32 cellular contexts compared by ENCODE assay signal in the genomic region with DNA sequence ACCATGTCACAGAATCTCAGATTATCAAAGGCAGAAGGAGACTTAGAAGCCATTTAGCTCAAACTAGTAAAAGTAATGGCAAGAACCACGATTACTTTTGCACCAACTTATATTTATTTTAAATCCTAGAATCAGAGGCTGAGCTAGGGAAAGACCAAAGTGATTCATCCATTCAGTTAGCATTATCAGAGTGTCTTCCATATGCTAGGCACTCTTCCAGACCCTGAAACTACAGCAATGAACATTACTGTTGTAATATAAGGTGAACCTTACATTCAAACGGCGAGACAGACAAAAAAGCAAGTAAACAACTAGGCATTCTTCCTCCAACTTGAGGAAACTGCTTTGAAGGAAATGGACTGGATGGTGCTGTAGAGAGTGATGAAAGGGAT. TPM values are rescaled to one million over a fixed set of nuclear protein-coding genes. Genes with fewer than 3 reads are reported as not detected.
A peak's percentile ranks its signal among the peaks of the same experiment; 100 is the strongest.
DNase-seq lines count a peak whose midpoint lies in the region; ATAC-seq, FAIRE-seq and TF ChIP-seq lines count a peak whose summit lies in the region.
"Had no signal": no experiment of that assay in that cellular context is flagged by ENCODE, and none has a peak within 500 bp of the region (broad histone marks: within the 10 kb centered on the region; RNA-seq: fewer than 3 reads in every experiment).

No MANE protein-coding gene starts in this region.

- DNase-seq in MCF 10A (ENCODE audit: unreplicated experiment), result peak; percentile 27
- no peak for DNase-seq in breast epithelium (ENCODE audit: low spot score in 2 of 2)
- no peak for DNase-seq in K562 (ENCODE audit: extremely low read depth in 1 of 4, low spot score in 3 of 4)
- peak; percentile 47 for DNase-seq in fibroblast of the aortic adventitia (ENCODE audit: low read depth)
- DNase-seq in activated CD4-positive, alpha-beta memory T cell treated with anti-CD3 and anti-CD28 coated beads, Interleukin-2, amount 10 ng/mL, durations not matched to agents 7 days and 5 days, result no peak
- no peak for DNase-seq in NCI-H82 treated with DMSO at 0.1 percent for 48 hours (lab: John Stamatoyannopoulos, UW; ENCODE audit: unreplicated experiment)
- DNase-seq in sigmoid colon, result no peak
- no peak for DNase-seq in HuH-7.5 (ENCODE audit: low spot score)
- DNase-seq: 8988T; activated CD4-positive, alpha-beta T cell treated with anti-CD3 and anti-CD28 coated beads, Interleukin-2, amount 10 ng/mL, durations not matched to agents 7 days and 5 days; activated CD8-positive, alpha-beta memory T cell treated with anti-CD3 and anti-CD28 coated beads, Interleukin-2, amount 10 ng/mL, durations not matched to agents 7 days and 5 days; activated naive CD4-positive, alpha-beta T cell treated with Interleukin-2 at 50 U/mL for 16 hours; activated T-cell treated with anti-CD3 and anti-CD28 coated beads, Interleukin-2, amount 50 U/mL, for 72 hours; BE2C; brain microvascular endothelial cell; effector CD8-positive, alpha-beta T cell; H7; left ventricle myocardium superior; midbrain; naive thymus-derived CD4-positive, alpha-beta T cell; NCI-H1105 treated with DMSO at 0.1 percent for 48 hours; NCI-H2029 treated with DMSO at 0.1 percent for 48 hours; NCI-H2227 treated with DMSO at 0.1 percent for 48 hours; nucleus accumbens; psoas muscle; stimulated activated naive CD4-positive, alpha-beta T cell treated with Interleukin-2 at 50 U/mL for 16 hours; SW 1271; T-helper 9 cell had no signal

- no peak overlapping the region for H3K9ac ChIP-seq in K562 (ENCODE audit: insufficient read depth in 1 of 2, low read depth in 2 of 2, low read length in 2 of 2)

- no peak for TF ChIP-seq POLR2A in breast epithelium (IDR thresholded peaks at IDR 0.05)
- no peak for TF ChIP-seq POLR2A in K562 (conservative IDR thresholded peaks at IDR 0.05)
- TF ChIP-seq POLR2A in sigmoid colon (IDR thresholded peaks at IDR 0.05), result no peak

- no peak overlapping the region for H3K4me2 ChIP-seq in K562 (ENCODE audit: insufficient read depth, low read length)

- H3K9me1 ChIP-seq in K562 (ENCODE audit: control insufficient read depth, insufficient read depth, low read length), result no peaks in the 10 kb centered on the region

- H3K9me3 ChIP-seq in breast epithelium, result no peaks in the 10 kb centered on the region
- no peaks in the 10 kb centered on the region for H3K9me3 ChIP-seq in K562 (replicated peaks; ENCODE audit: control insufficient read depth, insufficient read depth, low read depth, low read length)
- no peaks in the 10 kb centered on the region for H3K9me3 ChIP-seq in sigmoid colon
- H3K9me3 ChIP-seq: BE2C, psoas muscle had no signal

- H3K9me3 Mint-ChIP-seq in MCF 10A (ENCODE audit: unreplicated experiment), result no peaks in the 10 kb centered on the region
- no peaks in the 10 kb centered on the region for H3K9me3 Mint-ChIP-seq in activated CD4-positive, alpha-beta memory T cell treated with anti-CD3 and anti-CD28 coated beads, Interleukin-2, amount 10 ng/mL, durations not matched to agents 7 days and 5 days
- H3K9me3 Mint-ChIP-seq: activated CD4-positive, alpha-beta T cell treated with anti-CD3 and anti-CD28 coated beads, Interleukin-2, amount 10 ng/mL, durations not matched to agents 7 days and 5 days; activated T-cell treated with anti-CD3 and anti-CD28 coated beads, Interleukin-2, amount 50 U/mL, for 72 hours; naive thymus-derived CD4-positive, alpha-beta T cell; WTC11 had no signal

- intact Hi-C loops in MCF 10A (cut with micrococcal nuclease) (no loop called here), breast epithelium (cut with DNase I; ENCODE audit: low total_unique reads) (no loop called here), K562 (cut with micrococcal nuclease) (no loop called here), sigmoid colon (cut with DNase I) (no loop called here)

- no peaks in the 10 kb centered on the region for H3K27me3 Mint-ChIP-seq in MCF 10A (ENCODE audit: insufficient read depth, unreplicated experiment)
- H3K27me3 Mint-ChIP-seq in activated CD4-positive, alpha-beta memory T cell treated with anti-CD3 and anti-CD28 coated beads, Interleukin-2, amount 10 ng/mL, durations not matched to agents 7 days and 5 days, result peaks cover 23% of the 10 kb centered on the region

- no peaks in the 10 kb centered on the region for H3K36me3 ChIP-seq in breast epithelium
- H3K36me3 ChIP-seq in K562 (ENCODE audit: control insufficient read depth, insufficient read depth, low read length), result no peaks in the 10 kb centered on the region; the same call in 1 of the 3 replicates
- no peaks in the 10 kb centered on the region for H3K36me3 ChIP-seq in sigmoid colon
- H3K36me3 ChIP-seq: BE2C, brain microvascular endothelial cell had no signal

- POLR2A ChIA-PET in MCF 10A (lab: Yijun Ruan, JAX), result interaction anchor here (0.7 to 6.3 kb wide), 32 partner anchors 8 to 851 kb away, joined by 3 to 138 read pairs (median 4); partner anchors contain the start of genes HMGXB3, PDE6A, SLC26A2 and TIGD6
- POLR2A ChIA-PET in K562 (lab: Yijun Ruan, JAX), result interaction anchor here (1.1 to 2.0 kb wide), 4 partner anchors 9 to 45 kb away, joined by 3 to 5 read pairs (median 4); no protein-coding TSS in a partner anchor
- POLR2A ChIA-PET in activated CD4-positive, alpha-beta memory T cell treated with anti-CD3 and anti-CD28 coated beads, Interleukin-2, amount 10 ng/mL, durations not matched to agents 7 days and 5 days (lab: Charles Lee), result no interaction called here

- peak overlapping the region; percentile 4 for H3K4me3 Mint-ChIP-seq in MCF 10A (ENCODE audit: unreplicated experiment)
- no peak overlapping the region for H3K4me3 Mint-ChIP-seq in activated CD4-positive, alpha-beta memory T cell treated with anti-CD3 and anti-CD28 coated beads, Interleukin-2, amount 10 ng/mL, durations not matched to agents 7 days and 5 days
- H3K4me3 Mint-ChIP-seq: activated CD4-positive, alpha-beta T cell treated with anti-CD3 and anti-CD28 coated beads, Interleukin-2, amount 10 ng/mL, durations not matched to agents 7 days and 5 days; activated CD8-positive, alpha-beta memory T cell treated with anti-CD3 and anti-CD28 coated beads, Interleukin-2, amount 10 ng/mL, durations not matched to agents 7 days and 5 days; activated T-cell treated with anti-CD3 and anti-CD28 coated beads, Interleukin-2, amount 50 U/mL, for 72 hours; naive thymus-derived CD4-positive, alpha-beta T cell; WTC11 had no signal

- peaks cover 8% of the 10 kb centered on the region for H3K36me3 Mint-ChIP-seq in MCF 10A (ENCODE audit: insufficient read depth, unreplicated experiment)
- H3K36me3 Mint-ChIP-seq in activated CD4-positive, alpha-beta memory T cell treated with anti-CD3 and anti-CD28 coated beads, Interleukin-2, amount 10 ng/mL, durations not matched to agents 7 days and 5 days (ENCODE audit: low read depth), result no peaks in the 10 kb centered on the region
- H3K36me3 Mint-ChIP-seq: activated CD8-positive, alpha-beta memory T cell treated with anti-CD3 and anti-CD28 coated beads, Interleukin-2, amount 10 ng/mL, durations not matched to agents 7 days and 5 days; naive thymus-derived CD4-positive, alpha-beta T cell; WTC11 had no signal

- ATAC-seq in K562, result no peak
- ATAC-seq: activated CD8-positive, alpha-beta memory T cell treated with anti-CD3 and anti-CD28 coated beads, Interleukin-2, amount 10 ng/mL, durations not matched to agents 7 days and 5 days; activated T-cell treated with anti-CD3 and anti-CD28 coated beads, Interleukin-2, amount 50 U/mL, for 72 hours; naive thymus-derived CD4-positive, alpha-beta T cell; psoas muscle; Right ventricle myocardium inferior; WTC11 had no signal

- H3K4me1 Mint-ChIP-seq in MCF 10A (ENCODE audit: insufficient read depth, unreplicated experiment), result peaks cover 69% of the 10 kb centered on the region
- H3K4me1 Mint-ChIP-seq in activated CD4-positive, alpha-beta memory T cell treated with anti-CD3 and anti-CD28 coated beads, Interleukin-2, amount 10 ng/mL, durations not matched to agents 7 days and 5 days, result peaks cover 14% of the 10 kb centered on the region
- H3K4me1 Mint-ChIP-seq: activated CD4-positive, alpha-beta T cell treated with anti-CD3 and anti-CD28 coated beads, Interleukin-2, amount 10 ng/mL, durations not matched to agents 7 days and 5 days had no signal

- H3K79me2 ChIP-seq in K562 (ENCODE audit: control insufficient read depth, insufficient read depth, low read length), result no peaks in the 10 kb centered on the region

- H3K27ac Mint-ChIP-seq in MCF 10A (ENCODE audit: low read depth, unreplicated experiment), result peak overlapping the region; percentile 98
- no peak overlapping the region for H3K27ac Mint-ChIP-seq in activated CD4-positive, alpha-beta memory T cell treated with anti-CD3 and anti-CD28 coated beads, Interleukin-2, amount 10 ng/mL, durations not matched to agents 7 days and 5 days
- H3K27ac Mint-ChIP-seq: activated CD4-positive, alpha-beta T cell treated with anti-CD3 and anti-CD28 coated beads, Interleukin-2, amount 10 ng/mL, durations not matched to agents 7 days and 5 days; activated CD8-positive, alpha-beta memory T cell treated with anti-CD3 and anti-CD28 coated beads, Interleukin-2, amount 10 ng/mL, durations not matched to agents 7 days and 5 days; activated T-cell treated with anti-CD3 and anti-CD28 coated beads, Interleukin-2, amount 50 U/mL, for 72 hours; naive thymus-derived CD4-positive, alpha-beta T cell; WTC11 had no signal

- no peak for FAIRE-seq in K562 (lab: Jason Lieb, UNC)
- FAIRE-seq: colon, G401.6 had no signal

- TF ChIP-seq EP300 in K562 (IDR thresholded peaks at IDR 0.05; ENCODE audit: low read length) (no peak), sigmoid colon (IDR thresholded peaks at IDR 0.05) (no peak)

- CTCF ChIA-PET in MCF 10A (lab: Yijun Ruan, JAX) (interaction anchor here (0.5 to 8.9 kb wide), 21 partner anchors 11 to 387 kb away, joined by 3 to 105 read pairs (median 5); partner anchors contain the start of gene SLC26A2), K562 (lab: Yijun Ruan, JAX; ENCODE audit: low intra/inter-chr PET ratio) (no interaction called here)
- CTCF ChIA-PET in activated CD4-positive, alpha-beta memory T cell treated with anti-CD3 and anti-CD28 coated beads, Interleukin-2, amount 10 ng/mL, durations not matched to agents 7 days and 5 days (lab: Charles Lee), result interaction anchor here (1.8 kb wide), 1 partner anchor 23 kb away, joined by 4 read pairs; no protein-coding TSS in a partner anchor

- H3K4me1 ChIP-seq in breast epithelium (peaks cover 0 to 9% of the 10 kb centered on the region in 2 donors), K562 (replicated peaks in 1 of 2; ENCODE audit: control insufficient read depth in 2 of 2, insufficient read depth in 2 of 2, low read length in 2 of 2) (peaks cover 21 to 55% of the 10 kb centered on the region in 2 experiments), sigmoid colon (no peaks in the 10 kb centered on the region)
- H3K4me1 ChIP-seq: BE2C had no signal

- H3K27me3 ChIP-seq in breast epithelium (no peaks in the 10 kb centered on the region), K562 (ENCODE audit: control insufficient read depth in 2 of 2, insufficient read depth in 2 of 2, low read length in 2 of 2) (no peaks in the 10 kb centered on the region), sigmoid colon (peaks cover 0 to 12% (median 0%) of the 10 kb centered on the region in 3 donors)
- H3K27me3 ChIP-seq: BE2C, brain microvascular endothelial cell had no signal

- 52% methylated on average over 3 of the region's 3 CpGs for WGBS in K562 (ENCODE audit: insufficient coverage, low coverage, missing lambda C conversion rate)
- WGBS in sigmoid colon, 2 donors, result 47 to 75% methylated on average over 3 of the region's 3 CpGs

- H2AFZ ChIP-seq in K562 (ENCODE audit: low read depth, low read length), result peak overlapping the region; percentile 20

- in situ Hi-C loops in K562 (cut with MboI), result no loop called here

- H3K4me3 ChIP-seq in breast epithelium, result no peak overlapping the region
- no peak overlapping the region for H3K4me3 ChIP-seq in K562
- H3K4me3 ChIP-seq in fibroblast of the aortic adventitia (ENCODE audit: low read depth, low read length), result no peak overlapping the region
- no peak overlapping the region for H3K4me3 ChIP-seq in sigmoid colon
- H3K4me3 ChIP-seq: psoas muscle had no signal

- TF ChIP-seq RAD21 in K562 (CRISPR knock-in tag; conservative IDR thresholded peaks at IDR 0.05 in 1 of 2, IDR thresholded peaks at IDR 0.05 in 1 of 2), result no peak

- no peaks in the 10 kb centered on the region for H4K20me1 ChIP-seq in K562 (replicated peaks; ENCODE audit: control insufficient read depth, insufficient read depth, low read length)

- BruUV-seq in MCF 10A (replicated peaks; lab: Mats Ljungman, UMichigan) (no TSS peak), K562 (replicated peaks; lab: Mats Ljungman, UMichigan) (no TSS peak)

- TF ChIP-seq CTCF in MCF 10A (IDR thresholded peaks at IDR 0.05; ENCODE audit: unreplicated experiment) (no peak), breast epithelium (IDR thresholded peaks at IDR 0.05) (no peak), K562 (IDR thresholded peaks at IDR 0.05 in 2 of 3, conservative IDR thresholded peaks at IDR 0.05 in 1 of 3; ENCODE audit: insufficient read depth in 2 of 3, low read depth in 1 of 3, low read length in 3 of 3) (no peak), fibroblast of the aortic adventitia (IDR thresholded peaks at IDR 0.05; ENCODE audit: insufficient read depth, low read length) (no peak), sigmoid colon (IDR thresholded peaks at IDR 0.05) (no peak)

- H3K27ac ChIP-seq in breast epithelium, result peak overlapping the region in 1 of 2 donors; percentile 91
- H3K27ac ChIP-seq in K562 (ENCODE audit: extremely low read depth, low read depth, low read length), result no peak overlapping the region
- no peak overlapping the region for H3K27ac ChIP-seq in sigmoid colon
- H3K27ac ChIP-seq: brain microvascular endothelial cell, psoas muscle had no signal

RNA-seq across cellular contexts. Expression of gene PDE6A, which starts 7.9 kb away (rescaled TPM):
- total RNA-seq in MCF 10A (2022) (0.22 and 0.42 TPM in 2 replicates), breast epithelium (under 1 TPM in 2 of 3 donors, not detected in 1; under 0.01 to 0.15 TPM), K562 (2014; rRNA removed) (not detected in 2 replicates), K562 (2014; rRNA removed; fragmentation: Illumina TruSeq; extraction: Trizol) (not detected in 2 replicates), K562 (2015; rRNA removed; fragmentation: Illumina TruSeq; extraction: Trizol) (0.04 TPM in 2 replicates), K562 (2021) (not detected in 2 replicates), fibroblast of the aortic adventitia (ENCODE audit: low replicate concordance) (not detected in 2 replicates), sigmoid colon (not detected)
- total RNA-seq in K562 (2011; cell fraction: chromatin; rRNA removed; ENCODE audit: low replicate concordance), result not detected in 2 replicates
- not detected in 2 replicates for total RNA-seq in K562 (2011; cell fraction: nucleolus; rRNA removed)
- 0.23 TPM in 1 of 2 replicates, not detected in the other for total RNA-seq in K562 (2011; cell fraction: nucleoplasm; rRNA removed)
- polyA plus RNA-seq in K562 (2011; rRNA removed) (not detected in 2 replicates), K562 (2014; fragmentation: Illumina TruSeq; extraction: Trizol) (0.03 TPM in 1 of 2 replicates, not detected in the other), K562 (2014; fragmentation: Nextera tagmentation; extraction: Ambion mirVana) (under 1 TPM in 1 of 2 experiments, not detected in 1; 0.01 TPM), K562 (2014; rRNA removed) (0.01 TPM in 1 of 2 replicates, not detected in the other), sigmoid colon (1 to 10 TPM; 1.6 to 2.8 (median 2.4) TPM)
- polyA plus RNA-seq in K562 (2011; cell fraction: cytosol; rRNA removed), result 0.03 TPM in 1 of 2 replicates, not detected in the other
- not detected in 2 replicates for polyA plus RNA-seq in K562 (2011; cell fraction: nucleus; rRNA removed)
- 0.04 and 0.05 TPM in 2 replicates for polyA plus RNA-seq in K562 (2012)
- not detected in 2 replicates for polyA minus RNA-seq in K562 (2011; rRNA and poly(A)+ RNA removed)
- not detected in 2 replicates for polyA minus RNA-seq in K562 (2011; cell fraction: cytosol; rRNA and poly(A)+ RNA removed)
- not detected in 2 replicates for polyA minus RNA-seq in K562 (2011; cell fraction: nucleus; rRNA and poly(A)+ RNA removed)
- total RNA-seq in activated CD4-positive, alpha-beta memory T cell treated with anti-CD3 and anti-CD28 coated beads, Interleukin-2, amount 10 ng/mL, durations not matched to agents 7 days and 5 days, result not detected
- total RNA-seq: activated CD4-positive, alpha-beta T cell treated with anti-CD3 and anti-CD28 coated beads, Interleukin-2, amount 10 ng/mL, durations not matched to agents 7 days and 5 days; activated CD8-positive, alpha-beta memory T cell treated with anti-CD3 and anti-CD28 coated beads, Interleukin-2, amount 10 ng/mL, durations not matched to agents 7 days and 5 days; H7; naive thymus-derived CD4-positive, alpha-beta T cell; WTC11 had no signal

RNA-seq across cellular contexts. Expression of gene SLC26A2, which starts 23.9 kb away (rescaled TPM):
- total RNA-seq in MCF 10A (2022), result 44.1 and 56.2 TPM in 2 replicates
- 100 to 1,000 TPM in 1 of 3 donors, 10 to 100 TPM in 2; 10.6 to 103 (median 30.2) TPM for total RNA-seq in breast epithelium
- total RNA-seq in K562 (2011; cell fraction: chromatin; rRNA removed; ENCODE audit: low replicate concordance), result 6.6 and 7.6 TPM in 2 replicates
- total RNA-seq in K562 (2011; cell fraction: nucleolus; rRNA removed), result 4.6 and 5.3 TPM in 2 replicates
- 6.6 and 9.2 TPM in 2 replicates for total RNA-seq in K562 (2011; cell fraction: nucleoplasm; rRNA removed)
- total RNA-seq in K562 (2014; rRNA removed), result 3.1 and 3.6 TPM in 2 replicates
- total RNA-seq in K562 (2014; rRNA removed; fragmentation: Illumina TruSeq; extraction: Trizol), result 4.3 and 5.6 TPM in 2 replicates
- total RNA-seq in K562 (2015; rRNA removed; fragmentation: Illumina TruSeq; extraction: Trizol), result 5.8 and 6.3 TPM in 2 replicates
- 4.1 and 4.9 TPM in 2 replicates for total RNA-seq in K562 (2021)
- polyA plus RNA-seq in K562 (2011; rRNA removed), result 4.7 and 4.9 TPM in 2 replicates
- polyA plus RNA-seq in K562 (2011; cell fraction: cytosol; rRNA removed), result 1.2 and 3.2 TPM in 2 replicates
- polyA plus RNA-seq in K562 (2011; cell fraction: nucleus; rRNA removed), result 1.7 and 3.6 TPM in 2 replicates
- 2.9 and 4.4 TPM in 2 replicates for polyA plus RNA-seq in K562 (2012)
- 3.3 and 3.5 TPM in 2 replicates for polyA plus RNA-seq in K562 (2014; fragmentation: Illumina TruSeq; extraction: Trizol)
- 1 to 10 TPM; 1.1 to 2.0 TPM for polyA plus RNA-seq in K562 (2014; fragmentation: Nextera tagmentation; extraction: Ambion mirVana)
- 2.6 TPM in 2 replicates for polyA plus RNA-seq in K562 (2014; rRNA removed)
- polyA minus RNA-seq in K562 (2011; rRNA and poly(A)+ RNA removed), result 13.8 and 13.9 TPM in 2 replicates
- polyA minus RNA-seq in K562 (2011; cell fraction: cytosol; rRNA and poly(A)+ RNA removed), result 4.2 and 6.2 TPM in 2 replicates
- 1.9 and 4.0 TPM in 2 replicates for polyA minus RNA-seq in K562 (2011; cell fraction: nucleus; rRNA and poly(A)+ RNA removed)
- total RNA-seq in fibroblast of the aortic adventitia (ENCODE audit: low replicate concordance), result 12.7 and 20.2 TPM in 2 replicates
- total RNA-seq in activated CD4-positive, alpha-beta memory T cell treated with anti-CD3 and anti-CD28 coated beads, Interleukin-2, amount 10 ng/mL, durations not matched to agents 7 days and 5 days, result 1 to 10 TPM; 8.3 to 8.4 TPM
- total RNA-seq in sigmoid colon, result 10 to 100 TPM in 1 of 4 donors, 1 to 10 TPM in 3; 6.4 to 12.1 (median 7.0) TPM
- 10 to 100 TPM; 40.2 to 88.8 (median 42.8) TPM for polyA plus RNA-seq in sigmoid colon

Comparison
In these comparisons a context has a peak if more than half of its experiments do, and no peak if none do; other contexts are left out.
1. DNase-seq: peak in MCF 10A (single experiment) and fibroblast of the aortic adventitia (single experiment); none in breast epithelium (0 of 2), K562 (0 of 4), activated CD4-positive, alpha-beta memory T cell treated with anti-CD3 and anti-CD28 coated beads, Interleukin-2, amount 10 ng/mL, durations not matched to agents 7 days and 5 days (single experiment), NCI-H82 treated with DMSO at 0.1 percent for 48 hours (single experiment), sigmoid colon (single experiment) and HuH-7.5 (single experiment).